14 cellular contexts compared by ENCODE assay signal in the genomic region with DNA sequence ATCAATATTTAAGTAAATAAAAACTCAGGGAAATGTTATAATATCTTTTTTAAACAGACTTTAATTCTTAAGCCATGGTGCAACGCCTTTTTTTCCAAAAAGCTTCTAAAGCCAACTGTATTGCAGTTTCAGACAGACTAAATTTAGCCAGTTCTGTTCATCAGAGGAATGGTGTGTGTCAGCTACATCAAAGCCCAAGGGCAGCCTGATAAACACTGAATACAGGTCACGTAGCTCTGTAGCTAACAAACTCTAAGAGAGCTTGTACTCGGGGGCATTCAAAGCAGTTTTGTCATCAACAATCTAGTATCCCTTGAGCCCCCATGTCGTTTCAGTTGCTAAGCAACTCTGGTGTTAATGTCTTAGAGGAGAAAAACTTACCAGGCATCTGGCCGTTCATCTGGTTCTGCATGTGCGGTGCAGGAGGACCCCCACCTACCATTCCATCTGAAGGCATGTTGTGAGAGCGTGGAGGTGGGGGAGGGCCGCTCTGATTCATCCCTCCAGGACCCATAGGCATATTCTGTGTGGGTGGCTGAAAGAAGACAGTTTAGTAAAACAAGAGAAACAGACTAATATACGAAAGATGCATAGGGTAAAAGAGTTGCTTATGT.
DNase-seq lines count a peak whose midpoint lies in the region; ATAC-seq and TF ChIP-seq lines count a peak whose summit lies in the region.
"Had no signal": no experiment of that assay in that cellular context is flagged by ENCODE, and none has a peak within 500 bp of the region (broad histone marks: within the 10 kb centered on the region; RNA-seq: fewer than 3 reads in every experiment).

No MANE protein-coding gene starts in this region.

- peak overlapping the region; percentile 14 for H3K27ac ChIP-seq in brain microvascular endothelial cell
- H3K27ac ChIP-seq: thoracic aorta, VCaP had no signal

- in situ Hi-C loops in brain microvascular endothelial cell (cut with HindIII; ENCODE audit: low pct_ligation_motif_present, low sequenced_read_pairs): no loop called here

- ATAC-seq in HG02571 (IDR thresholded peaks at IDR 0.05; ENCODE audit: unreplicated experiment): no peak
- ATAC-seq: T-cell had no signal

- DNase-seq in stimulated activated CD4-positive, alpha-beta T cell treated with anti-CD3 and anti-CD28 coated beads, Interleukin-4, amount 100 ng/mL, for 24 hours: peak; percentile 21
- DNase-seq in stimulated activated CD4-positive, alpha-beta T cell treated with anti-CD3 and anti-CD28 coated beads, Interleukin-15, amount 100 ng/mL, for 24 hours: no peak
- DNase-seq in brain microvascular endothelial cell (peak; percentile 57), islet precursor cell (peak; percentile 73), smooth muscle cell of the brain vasculature (ENCODE audit: low read depth, low spot score) (peak; percentile 7), AG08396 (ENCODE audit: low spot score) (no peak), DMS153 treated with DMSO at 0.1 percent for 48 hours (lab: John Stamatoyannopoulos, UW; ENCODE audit: unreplicated experiment) (no peak)
- DNase-seq: AML-193, cerebellar nuclear complex, kidney glomerular epithelial cell, T-cell had no signal

- no peaks in the 10 kb centered on the region for H3K27me3 ChIP-seq in brain microvascular endothelial cell (replicated peaks)

- TF ChIP-seq CTCF in brain microvascular endothelial cell (IDR thresholded peaks at IDR 0.05; ENCODE audit: low read depth, low read length, missing control alignments): no peak

- peaks cover 20% of the 10 kb centered on the region for H3K36me3 ChIP-seq in brain microvascular endothelial cell (replicated peaks)

- H3K4me3 ChIP-seq in brain microvascular endothelial cell (ENCODE audit: low read depth, low read length): no peak overlapping the region
- H3K4me3 ChIP-seq: thoracic aorta had no signal

Comparison
In these comparisons a context has a peak if more than half of its experiments do, and no peak if none do; other contexts are left out.
1. DNase-seq: peak in stimulated activated CD4-positive, alpha-beta T cell treated with anti-CD3 and anti-CD28 coated beads, Interleukin-4, amount 100 ng/mL, for 24 hours (single experiment), brain microvascular endothelial cell (single experiment), islet precursor cell (single experiment) and smooth muscle cell of the brain vasculature (single experiment); none in stimulated activated CD4-positive, alpha-beta T cell treated with anti-CD3 and anti-CD28 coated beads, Interleukin-15, amount 100 ng/mL, for 24 hours (single experiment), AG08396 (single experiment) and DMS153 treated with DMSO at 0.1 percent for 48 hours (single experiment).